In genomic region chr16:66988197-66988788, GRCh38 we compare ENCODE assay signal across 9 cellular contexts. TPM values are rescaled to one million over a fixed set of nuclear protein-coding genes. Genes with fewer than 3 reads are reported as not detected.
DNase-seq lines count a peak whose midpoint lies in the region; ATAC-seq and TF ChIP-seq lines count a peak whose summit lies in the region.
"Had no signal": no experiment of that assay in that cellular context is flagged by ENCODE, and none has a peak within 500 bp of the region (broad histone marks: within the 10 kb centered on the region; RNA-seq: fewer than 3 reads in every experiment).

CES4A (plus strand) TSS chr16:66988589; CDS start chr16:66988773, 184 bp downstream.

- H3K4me1 Mint-ChIP-seq in T-helper 1 cell treated with Interleukin-12 subunit alpha and Interleukin-12 subunit beta and Interleukin-4 antibody, amounts not matched to agents 30 μg/mL and 1 μg/mL, for 36 hours (ENCODE audit: low read depth): peaks cover 40% of the 10 kb centered on the region

- no peak within 1 kb of the TSS for H3K4me3 Mint-ChIP-seq in T-helper 1 cell treated with Interleukin-12 subunit alpha and Interleukin-12 subunit beta and Interleukin-4 antibody, amounts not matched to agents 30 μg/mL and 1 μg/mL, for 36 hours

- 65 to 71% methylated on average over 11 of the region's 11 CpGs for WGBS in GM23248 (ENCODE audit: low coverage in 1 of 2, low lambda C conversion rate in 2 of 2, missing lambda C conversion rate in 2 of 2), 2 experiments
- WGBS in ovary, 3 donors: 25 to 34% (median 29%) methylated on average over 11 of the region's 11 CpGs

- H3K4me1 ChIP-seq in GM23248 (ENCODE audit: insufficient read depth): no peaks in the 10 kb centered on the region
- H3K4me1 ChIP-seq in ovary (ENCODE audit: insufficient read depth): no peaks in the 10 kb centered on the region

- no peak within 1 kb of the TSS for H3K9ac ChIP-seq in GM23248

- no peak within 1 kb of the TSS for H3K4me3 ChIP-seq in GM23248
- no peak within 1 kb of the TSS for H3K4me3 ChIP-seq in ovary

- H3K27ac ChIP-seq in GM23248 (no peak within 1 kb of the TSS), ovary (no peak within 1 kb of the TSS)

- H3K27me3 ChIP-seq in GM23248 (replicated peaks; ENCODE audit: insufficient read depth) (no peaks in the 10 kb centered on the region), ovary (no peaks in the 10 kb centered on the region)

- H3K9me3 ChIP-seq in GM23248 (ENCODE audit: low read depth) (no peaks in the 10 kb centered on the region), ovary (no peaks in the 10 kb centered on the region)

- TF ChIP-seq POLR2A in ovary (IDR thresholded peaks at IDR 0.05): no peak

- peaks cover 5% of the 10 kb centered on the region for H3K36me3 Mint-ChIP-seq in T-helper 1 cell treated with Interleukin-12 subunit alpha and Interleukin-12 subunit beta and Interleukin-4 antibody, amounts not matched to agents 30 μg/mL and 1 μg/mL, for 36 hours (ENCODE audit: low read depth)

- TF ChIP-seq CTCF in ovary (IDR thresholded peaks at IDR 0.05): no peak

- DNase-seq in GM23248: peak; percentile 48
- peak; percentile 46 for DNase-seq in fibroblast of peridontal ligament (ENCODE audit: extremely low read depth)
- peak in 2 of 5 donors; percentile 45 to 58 for DNase-seq in ovary
- no peak for DNase-seq in inferior parietal cortex (ENCODE audit: extremely low spot score)
- DNase-seq in amniotic stem cell (lab: John Stamatoyannopoulos, UW): no peak

- TF ChIP-seq EP300 in ovary (IDR thresholded peaks at IDR 0.05): no peak

- H3K27ac Mint-ChIP-seq in T-helper 1 cell treated with Interleukin-12 subunit alpha and Interleukin-12 subunit beta and Interleukin-4 antibody, amounts not matched to agents 30 μg/mL and 1 μg/mL, for 36 hours: peak within 1 kb of the TSS; percentile 81

- no peaks in the 10 kb centered on the region for H3K79me2 ChIP-seq in GM23248 (ENCODE audit: insufficient read depth)

- no peaks in the 10 kb centered on the region for H4K20me1 ChIP-seq in GM23248 (ENCODE audit: insufficient read depth)

- no peak within 1 kb of the TSS for H3K4me2 ChIP-seq in GM23248 (ENCODE audit: unreplicated experiment)

- peaks cover 4% of the 10 kb centered on the region for H3K9me3 Mint-ChIP-seq in T-helper 1 cell treated with Interleukin-12 subunit alpha and Interleukin-12 subunit beta and Interleukin-4 antibody, amounts not matched to agents 30 μg/mL and 1 μg/mL, for 36 hours

- H3K36me3 ChIP-seq in GM23248 (ENCODE audit: low read depth): no peaks in the 10 kb centered on the region
- H3K36me3 ChIP-seq in ovary: no peaks in the 10 kb centered on the region

- H2AFZ ChIP-seq in GM23248: no peak within 1 kb of the TSS

- H3F3A ChIP-seq in GM23248 (ENCODE audit: insufficient read depth): no peaks in the 10 kb centered on the region

- in situ Hi-C loops in GM23248 (cut with MboI): no loop called here

- no peaks in the 10 kb centered on the region for H3K27me3 Mint-ChIP-seq in T-helper 1 cell treated with Interleukin-12 subunit alpha and Interleukin-12 subunit beta and Interleukin-4 antibody, amounts not matched to agents 30 μg/mL and 1 μg/mL, for 36 hours (ENCODE audit: low read depth)

- ATAC-seq in GM18868 (IDR thresholded peaks at IDR 0.05; ENCODE audit: unreplicated experiment) (no peak), HG03442 (IDR thresholded peaks at IDR 0.05; ENCODE audit: unreplicated experiment) (no peak)

- intact Hi-C loops in ovary (cut with DNase I): no loop called here

- H3K9me2 ChIP-seq in GM23248 (ENCODE audit: insufficient read depth): no peaks in the 10 kb centered on the region

RNA-seq across cellular contexts. Expression of gene CES4A, which starts in this region (rescaled TPM):
- total RNA-seq in GM23248 (2014; rRNA removed; shearing (Covaris generic)): 4.6 and 5.0 TPM in 2 replicates
- polyA plus RNA-seq in GM23248 (2016; fragmentation: Nextera tagmentation; extraction: Ambion mirVana) (2.6 and 4.5 TPM in 2 replicates), ovary (1 to 10 TPM; 6.0 to 9.7 TPM)
- 10 to 100 TPM in 5 of 7 donors, 1 to 10 TPM in 2; 6.7 to 67.1 (median 15.5) TPM for total RNA-seq in ovary
- total RNA-seq: H4 had no signal

Comparison
In these comparisons a context has a peak if more than half of its experiments do, and no peak if none do; other contexts are left out.
1. DNase-seq: peak in GM23248 (single experiment) and fibroblast of peridontal ligament (single experiment); none in inferior parietal cortex (single experiment) and amniotic stem cell (single experiment).